1 cellular context compared by ENCODE assay signal in the genomic region with DNA sequence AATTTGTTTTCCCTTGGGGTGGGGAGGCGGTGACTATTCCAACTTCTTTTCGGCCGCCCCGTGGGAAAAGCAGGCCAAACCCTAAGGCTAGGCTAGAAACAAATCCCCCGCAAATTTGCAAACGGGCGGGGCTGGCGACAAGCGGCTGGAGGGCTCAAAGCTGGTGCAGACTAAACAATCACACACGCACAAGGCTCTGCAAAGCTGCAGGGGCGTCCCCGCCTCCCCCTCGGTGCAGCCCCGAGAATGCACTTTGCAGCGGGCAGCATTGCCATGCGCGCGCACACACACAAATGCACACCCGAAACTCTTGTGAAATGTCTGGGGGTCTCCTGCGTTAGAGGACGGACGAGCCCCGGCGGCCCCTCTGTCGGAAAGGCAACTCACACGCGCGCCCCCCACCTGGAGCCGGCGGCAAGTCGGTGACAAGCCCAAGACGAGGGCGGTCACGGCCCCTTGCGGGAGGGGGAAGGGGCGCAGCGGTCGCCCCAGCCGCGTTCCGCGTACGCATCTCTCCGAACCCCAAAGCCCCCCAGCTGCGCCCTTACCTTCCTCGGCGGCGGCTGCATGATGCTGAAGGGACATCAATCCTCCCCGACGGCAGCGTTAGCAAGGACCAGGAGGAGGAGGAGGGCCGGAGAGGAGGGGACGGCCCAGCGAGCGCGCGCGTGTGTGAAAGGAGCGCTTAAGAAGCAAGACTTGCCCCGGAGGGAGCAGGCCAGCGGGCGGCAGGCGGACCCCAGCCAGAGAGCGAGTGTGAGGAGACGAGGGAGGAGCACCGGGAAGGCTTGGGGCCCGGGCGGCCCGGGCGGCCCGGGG.
TF ChIP-seq lines count a peak whose summit lies in the region.

No MANE protein-coding gene starts in this region.

TF ChIP-seq in WTC11, 78 proteins besides CTCF, POLR2A, EP300 and RAD21 (continued from another document):
- TF ChIP-seq, protein P1, sequence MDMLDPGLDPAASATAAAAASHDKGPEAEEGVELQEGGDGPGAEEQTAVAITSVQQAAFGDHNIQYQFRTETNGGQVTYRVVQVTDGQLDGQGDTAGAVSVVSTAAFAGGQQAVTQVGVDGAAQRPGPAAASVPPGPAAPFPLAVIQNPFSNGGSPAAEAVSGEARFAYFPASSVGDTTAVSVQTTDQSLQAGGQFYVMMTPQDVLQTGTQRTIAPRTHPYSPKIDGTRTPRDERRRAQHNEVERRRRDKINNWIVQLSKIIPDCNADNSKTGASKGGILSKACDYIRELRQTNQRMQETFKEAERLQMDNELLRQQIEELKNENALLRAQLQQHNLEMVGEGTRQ (CRISPR knock-in tag; IDR thresholded peaks at IDR 0.05): no peak
- TF ChIP-seq, protein P2, sequence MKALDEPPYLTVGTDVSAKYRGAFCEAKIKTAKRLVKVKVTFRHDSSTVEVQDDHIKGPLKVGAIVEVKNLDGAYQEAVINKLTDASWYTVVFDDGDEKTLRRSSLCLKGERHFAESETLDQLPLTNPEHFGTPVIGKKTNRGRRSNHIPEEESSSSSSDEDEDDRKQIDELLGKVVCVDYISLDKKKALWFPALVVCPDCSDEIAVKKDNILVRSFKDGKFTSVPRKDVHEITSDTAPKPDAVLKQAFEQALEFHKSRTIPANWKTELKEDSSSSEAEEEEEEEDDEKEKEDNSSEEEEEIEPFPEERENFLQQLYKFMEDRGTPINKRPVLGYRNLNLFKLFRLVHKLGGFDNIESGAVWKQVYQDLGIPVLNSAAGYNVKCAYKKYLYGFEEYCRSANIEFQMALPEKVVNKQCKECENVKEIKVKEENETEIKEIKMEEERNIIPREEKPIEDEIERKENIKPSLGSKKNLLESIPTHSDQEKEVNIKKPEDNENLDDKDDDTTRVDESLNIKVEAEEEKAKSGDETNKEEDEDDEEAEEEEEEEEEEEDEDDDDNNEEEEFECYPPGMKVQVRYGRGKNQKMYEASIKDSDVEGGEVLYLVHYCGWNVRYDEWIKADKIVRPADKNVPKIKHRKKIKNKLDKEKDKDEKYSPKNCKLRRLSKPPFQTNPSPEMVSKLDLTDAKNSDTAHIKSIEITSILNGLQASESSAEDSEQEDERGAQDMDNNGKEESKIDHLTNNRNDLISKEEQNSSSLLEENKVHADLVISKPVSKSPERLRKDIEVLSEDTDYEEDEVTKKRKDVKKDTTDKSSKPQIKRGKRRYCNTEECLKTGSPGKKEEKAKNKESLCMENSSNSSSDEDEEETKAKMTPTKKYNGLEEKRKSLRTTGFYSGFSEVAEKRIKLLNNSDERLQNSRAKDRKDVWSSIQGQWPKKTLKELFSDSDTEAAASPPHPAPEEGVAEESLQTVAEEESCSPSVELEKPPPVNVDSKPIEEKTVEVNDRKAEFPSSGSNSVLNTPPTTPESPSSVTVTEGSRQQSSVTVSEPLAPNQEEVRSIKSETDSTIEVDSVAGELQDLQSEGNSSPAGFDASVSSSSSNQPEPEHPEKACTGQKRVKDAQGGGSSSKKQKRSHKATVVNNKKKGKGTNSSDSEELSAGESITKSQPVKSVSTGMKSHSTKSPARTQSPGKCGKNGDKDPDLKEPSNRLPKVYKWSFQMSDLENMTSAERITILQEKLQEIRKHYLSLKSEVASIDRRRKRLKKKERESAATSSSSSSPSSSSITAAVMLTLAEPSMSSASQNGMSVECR (CRISPR knock-in tag; IDR thresholded peaks at IDR 0.05; ENCODE audit: borderline replicate concordance): 0 out of 2 replicates have a peak, but pooled peaks have one; percentile 21
- TF ChIP-seq, protein P3, sequence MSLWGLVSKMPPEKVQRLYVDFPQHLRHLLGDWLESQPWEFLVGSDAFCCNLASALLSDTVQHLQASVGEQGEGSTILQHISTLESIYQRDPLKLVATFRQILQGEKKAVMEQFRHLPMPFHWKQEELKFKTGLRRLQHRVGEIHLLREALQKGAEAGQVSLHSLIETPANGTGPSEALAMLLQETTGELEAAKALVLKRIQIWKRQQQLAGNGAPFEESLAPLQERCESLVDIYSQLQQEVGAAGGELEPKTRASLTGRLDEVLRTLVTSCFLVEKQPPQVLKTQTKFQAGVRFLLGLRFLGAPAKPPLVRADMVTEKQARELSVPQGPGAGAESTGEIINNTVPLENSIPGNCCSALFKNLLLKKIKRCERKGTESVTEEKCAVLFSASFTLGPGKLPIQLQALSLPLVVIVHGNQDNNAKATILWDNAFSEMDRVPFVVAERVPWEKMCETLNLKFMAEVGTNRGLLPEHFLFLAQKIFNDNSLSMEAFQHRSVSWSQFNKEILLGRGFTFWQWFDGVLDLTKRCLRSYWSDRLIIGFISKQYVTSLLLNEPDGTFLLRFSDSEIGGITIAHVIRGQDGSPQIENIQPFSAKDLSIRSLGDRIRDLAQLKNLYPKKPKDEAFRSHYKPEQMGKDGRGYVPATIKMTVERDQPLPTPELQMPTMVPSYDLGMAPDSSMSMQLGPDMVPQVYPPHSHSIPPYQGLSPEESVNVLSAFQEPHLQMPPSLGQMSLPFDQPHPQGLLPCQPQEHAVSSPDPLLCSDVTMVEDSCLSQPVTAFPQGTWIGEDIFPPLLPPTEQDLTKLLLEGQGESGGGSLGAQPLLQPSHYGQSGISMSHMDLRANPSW (CRISPR knock-in tag; conservative IDR thresholded peaks at IDR 0.05; ENCODE audit: low read depth): no peak
- no peak for TF ChIP-seq TP53 (CRISPR knock-in tag; IDR thresholded peaks at IDR 0.05)
- TF ChIP-seq, protein P4, sequence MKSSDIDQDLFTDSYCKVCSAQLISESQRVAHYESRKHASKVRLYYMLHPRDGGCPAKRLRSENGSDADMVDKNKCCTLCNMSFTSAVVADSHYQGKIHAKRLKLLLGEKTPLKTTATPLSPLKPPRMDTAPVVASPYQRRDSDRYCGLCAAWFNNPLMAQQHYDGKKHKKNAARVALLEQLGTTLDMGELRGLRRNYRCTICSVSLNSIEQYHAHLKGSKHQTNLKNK (CRISPR knock-in tag; IDR thresholded peaks at IDR 0.05): no peak
- TF ChIP-seq, protein P5, sequence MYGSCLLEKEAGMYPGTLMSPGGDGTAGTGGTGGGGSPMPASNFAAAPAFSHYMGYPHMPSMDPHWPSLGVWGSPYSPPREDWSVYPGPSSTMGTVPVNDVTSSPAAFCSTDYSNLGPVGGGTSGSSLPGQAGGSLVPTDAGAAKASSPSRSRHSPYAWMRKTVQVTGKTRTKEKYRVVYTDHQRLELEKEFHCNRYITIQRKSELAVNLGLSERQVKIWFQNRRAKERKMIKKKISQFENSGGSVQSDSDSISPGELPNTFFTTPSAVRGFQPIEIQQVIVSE (CRISPR knock-in tag; IDR thresholded peaks at IDR 0.05; ENCODE audit: borderline replicate concordance): no peak
- TF ChIP-seq, protein P6, sequence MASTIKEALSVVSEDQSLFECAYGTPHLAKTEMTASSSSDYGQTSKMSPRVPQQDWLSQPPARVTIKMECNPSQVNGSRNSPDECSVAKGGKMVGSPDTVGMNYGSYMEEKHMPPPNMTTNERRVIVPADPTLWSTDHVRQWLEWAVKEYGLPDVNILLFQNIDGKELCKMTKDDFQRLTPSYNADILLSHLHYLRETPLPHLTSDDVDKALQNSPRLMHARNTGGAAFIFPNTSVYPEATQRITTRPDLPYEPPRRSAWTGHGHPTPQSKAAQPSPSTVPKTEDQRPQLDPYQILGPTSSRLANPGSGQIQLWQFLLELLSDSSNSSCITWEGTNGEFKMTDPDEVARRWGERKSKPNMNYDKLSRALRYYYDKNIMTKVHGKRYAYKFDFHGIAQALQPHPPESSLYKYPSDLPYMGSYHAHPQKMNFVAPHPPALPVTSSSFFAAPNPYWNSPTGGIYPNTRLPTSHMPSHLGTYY (CRISPR knock-in tag; IDR thresholded peaks at IDR 0.05): no peak
- no peak for TF ChIP-seq ZNF416 (CRISPR knock-in tag; IDR thresholded peaks at IDR 0.05)
- TF ChIP-seq, protein P7, sequence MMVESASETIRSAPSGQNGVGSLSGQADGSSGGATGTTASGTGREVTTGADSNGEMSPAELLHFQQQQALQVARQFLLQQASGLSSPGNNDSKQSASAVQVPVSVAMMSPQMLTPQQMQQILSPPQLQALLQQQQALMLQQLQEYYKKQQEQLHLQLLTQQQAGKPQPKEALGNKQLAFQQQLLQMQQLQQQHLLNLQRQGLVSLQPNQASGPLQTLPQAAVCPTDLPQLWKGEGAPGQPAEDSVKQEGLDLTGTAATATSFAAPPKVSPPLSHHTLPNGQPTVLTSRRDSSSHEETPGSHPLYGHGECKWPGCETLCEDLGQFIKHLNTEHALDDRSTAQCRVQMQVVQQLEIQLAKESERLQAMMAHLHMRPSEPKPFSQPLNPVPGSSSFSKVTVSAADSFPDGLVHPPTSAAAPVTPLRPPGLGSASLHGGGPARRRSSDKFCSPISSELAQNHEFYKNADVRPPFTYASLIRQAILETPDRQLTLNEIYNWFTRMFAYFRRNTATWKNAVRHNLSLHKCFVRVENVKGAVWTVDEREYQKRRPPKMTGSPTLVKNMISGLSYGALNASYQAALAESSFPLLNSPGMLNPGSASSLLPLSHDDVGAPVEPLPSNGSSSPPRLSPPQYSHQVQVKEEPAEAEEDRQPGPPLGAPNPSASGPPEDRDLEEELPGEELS (CRISPR knock-in tag; IDR thresholded peaks at IDR 0.05): peak; percentile 51; the same call in 1 of the 2 replicates
- no peak for TF ChIP-seq ZNF317 (CRISPR knock-in tag; IDR thresholded peaks at IDR 0.05; ENCODE audit: borderline replicate concordance, low read depth)
- TF ChIP-seq ZNF671 (CRISPR knock-in tag; IDR thresholded peaks at IDR 0.05): no peak
- no peak for TF ChIP-seq ZNF396 (CRISPR knock-in tag; IDR thresholded peaks at IDR 0.05; ENCODE audit: borderline replicate concordance)
- TF ChIP-seq, protein P8, sequence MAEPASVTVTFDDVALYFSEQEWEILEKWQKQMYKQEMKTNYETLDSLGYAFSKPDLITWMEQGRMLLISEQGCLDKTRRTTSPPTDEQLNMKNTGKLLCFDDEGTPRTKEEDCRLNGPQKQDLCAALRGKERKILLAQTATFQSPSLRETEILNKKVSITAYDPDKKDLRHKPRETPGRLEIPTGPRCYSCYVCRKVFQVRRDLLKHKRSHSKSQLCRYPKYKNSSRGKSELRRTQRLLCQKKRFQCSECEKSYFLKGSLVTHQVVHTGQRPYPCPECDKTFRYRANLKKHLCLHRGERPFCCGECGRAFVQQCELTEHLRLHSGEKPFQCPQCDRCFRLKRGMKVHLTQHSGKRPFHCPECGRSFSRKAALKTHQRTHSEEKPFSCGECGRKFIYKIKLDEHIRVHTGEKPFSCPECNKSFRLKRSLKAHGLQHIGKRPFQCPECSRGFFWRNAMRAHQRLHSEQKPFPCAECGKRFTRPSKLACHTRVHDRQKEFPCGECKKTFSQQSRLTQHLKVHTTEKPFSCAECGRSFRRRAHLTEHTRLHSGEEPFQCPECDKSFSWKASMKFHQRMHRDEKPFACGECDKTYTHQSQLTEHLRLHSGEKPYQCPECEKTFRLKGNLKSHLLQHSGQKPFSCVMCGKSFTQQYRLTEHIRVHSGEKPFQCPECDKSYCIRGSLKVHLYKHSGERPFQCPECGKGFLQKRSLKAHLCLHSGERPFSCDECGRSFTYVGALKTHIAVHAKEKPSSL (CRISPR knock-in tag; conservative IDR thresholded peaks at IDR 0.05): no peak
TF ChIP-seq in WTC11: peak in this region for 8.
